ENCODE assay signal across 9 cellular contexts in the genomic region with DNA sequence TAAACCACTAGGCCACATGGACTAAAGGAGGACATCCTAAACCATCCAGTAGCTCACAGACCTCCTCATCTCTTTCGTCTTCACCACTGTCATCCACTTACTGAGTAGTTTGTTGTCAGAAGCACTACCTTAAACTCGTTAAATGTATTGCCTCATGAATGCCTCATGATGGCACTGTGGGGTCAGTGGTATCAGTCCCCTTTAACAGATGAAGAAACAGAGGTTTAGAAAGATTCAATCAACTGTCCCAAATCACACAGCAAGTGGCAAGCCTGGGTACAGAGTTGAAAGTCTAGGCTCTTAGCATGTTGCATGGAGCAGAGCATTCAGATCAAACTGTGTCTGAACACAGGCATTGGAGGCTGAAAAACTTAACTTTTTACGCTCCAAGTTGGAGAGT.
DNase-seq lines count a peak whose midpoint lies in the region; ATAC-seq and TF ChIP-seq lines count a peak whose summit lies in the region.
"Had no signal": no experiment of that assay in that cellular context is flagged by ENCODE, and none has a peak within 500 bp of the region (broad histone marks: within the 10 kb centered on the region; RNA-seq: fewer than 3 reads in every experiment).

No MANE protein-coding gene starts in this region.

- no peak overlapping the region for H3K27ac ChIP-seq in 22Rv1

- no peak for ATAC-seq in HG02938 (IDR thresholded peaks at IDR 0.05; ENCODE audit: unreplicated experiment)

- TF ChIP-seq CTCF in 22Rv1 (IDR thresholded peaks at IDR 0.05) (peak; percentile 46), GM12874 (IDR thresholded peaks at IDR 0.05; ENCODE audit: insufficient read depth, low read depth, low read length) (peak; percentile 47; the same call in 1 of the 2 replicates)

- DNase-seq in NCI-H1694 (lab: John Stamatoyannopoulos, UW) (peak; percentile 10), dermis blood vessel endothelial cell (peak; percentile 50), NCI-H1436 treated with DMSO at 0.1 percent for 48 hours (lab: John Stamatoyannopoulos, UW) (no peak), CD1c-positive myeloid dendritic cell (ENCODE audit: extremely low spot score) (no peak)
- no peak for DNase-seq in stimulated activated CD4-positive, alpha-beta T cell treated with anti-CD3 and anti-CD28 coated beads, Interleukin-4, amount 100 ng/mL, for 1 hour
- DNase-seq: activated CD8-positive, alpha-beta memory T cell treated with anti-CD3 and anti-CD28 coated beads, Interleukin-2, amount 50 U/mL, for 48 hours had no signal

Comparison
In these comparisons a context has a peak if more than half of its experiments do, and no peak if none do; other contexts are left out.
1. DNase-seq: peak in NCI-H1694 (single experiment) and dermis blood vessel endothelial cell (single experiment); none in stimulated activated CD4-positive, alpha-beta T cell treated with anti-CD3 and anti-CD28 coated beads, Interleukin-4, amount 100 ng/mL, for 1 hour (single experiment), NCI-H1436 treated with DMSO at 0.1 percent for 48 hours (single experiment) and CD1c-positive myeloid dendritic cell (single experiment).